24 cellular contexts compared by ENCODE assay signal in the genomic region with DNA sequence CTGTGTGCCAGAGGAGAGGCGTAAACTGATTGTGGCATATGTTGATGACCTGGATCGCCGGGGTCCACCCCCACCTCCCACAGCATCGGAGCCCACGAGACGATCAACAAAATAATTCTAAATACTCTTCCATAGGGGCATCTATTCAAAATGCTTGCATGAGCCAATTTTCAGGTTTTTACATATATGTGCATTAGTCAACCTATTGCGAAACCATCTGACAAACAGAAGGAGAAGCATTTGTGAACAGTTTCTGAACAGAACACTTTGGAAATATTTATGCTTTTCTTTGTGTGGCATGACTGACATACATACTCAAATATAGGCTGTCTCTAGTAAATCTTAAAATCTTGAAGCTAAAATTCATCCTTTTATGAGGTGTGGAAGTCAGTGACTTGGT. TPM values are rescaled to one million over a fixed set of nuclear protein-coding genes. Genes with fewer than 3 reads are reported as not detected.
DNase-seq lines count a peak whose midpoint lies in the region; ATAC-seq, FAIRE-seq and TF ChIP-seq lines count a peak whose summit lies in the region.
"Had no signal": no experiment of that assay in that cellular context is flagged by ENCODE, and none has a peak within 500 bp of the region (broad histone marks: within the 10 kb centered on the region; RNA-seq: fewer than 3 reads in every experiment).

No MANE protein-coding gene starts in this region.

- H3K79me2 ChIP-seq in GM12878 (ENCODE audit: control insufficient read depth, insufficient read depth, low read length) = no peaks in the 10 kb centered on the region

- BruUV-seq in GM12878 (replicated peaks; lab: Mats Ljungman, UMichigan) = TSS peak; percentile 67

- H3K27me3 ChIP-seq in GM12878 (replicated peaks in 1 of 2; ENCODE audit: control insufficient read depth in 2 of 2, insufficient read depth in 2 of 2, low read length in 1 of 2) = no peaks in the 10 kb centered on the region
- H3K27me3 ChIP-seq in testis = no peaks in the 10 kb centered on the region
- H3K27me3 ChIP-seq in MG63 = no peaks in the 10 kb centered on the region
- H3K27me3 ChIP-seq: brain microvascular endothelial cell, heart right ventricle had no signal

- no peak overlapping the region for H3K9ac ChIP-seq in GM12878 (ENCODE audit: control insufficient read depth, insufficient read depth, low read length)

- TF ChIP-seq EP300 in Ishikawa (IDR thresholded peaks at IDR 0.05; ENCODE audit: borderline replicate concordance) (no peak), GM12878 (IDR thresholded peaks at IDR 0.05; ENCODE audit: borderline replicate concordance in 1 of 2, control insufficient read depth in 1 of 2, low read depth in 2 of 2, low read length in 2 of 2) (no peak)

- no peak for TF ChIP-seq CTCF in AG09309 (IDR thresholded peaks at IDR 0.05; ENCODE audit: control insufficient read depth, insufficient read depth, low read depth, low read length, missing control alignments)
- TF ChIP-seq CTCF in GM12878 (IDR thresholded peaks at IDR 0.05 in 2 of 3, conservative IDR thresholded peaks at IDR 0.05 in 1 of 3; ENCODE audit: control insufficient read depth in 2 of 3, extremely low read depth in 1 of 3, insufficient read depth in 1 of 3, low read depth in 3 of 3, low read length in 3 of 3) = no peak
- TF ChIP-seq CTCF in fibroblast of the aortic adventitia (IDR thresholded peaks at IDR 0.05; ENCODE audit: insufficient read depth, low read length) = no peak
- TF ChIP-seq CTCF in testis (IDR thresholded peaks at IDR 0.05) = no peak

- no peaks in the 10 kb centered on the region for H3K9me3 ChIP-seq in GM12878 (replicated peaks; ENCODE audit: control insufficient read depth, insufficient read depth, low read length)
- H3K9me3 ChIP-seq in testis = no peaks in the 10 kb centered on the region
- no peaks in the 10 kb centered on the region for H3K9me3 ChIP-seq in MG63
- H3K9me3 ChIP-seq: heart right ventricle had no signal

- CTCF ChIA-PET in GM12878 (lab: Yijun Ruan, JAX) = interaction anchor here (0.5 kb wide), 1 partner anchor 125 kb away, joined by 3 read pairs; no protein-coding TSS in a partner anchor

- TF ChIP-seq RAD21 in Ishikawa (IDR thresholded peaks at IDR 0.05; ENCODE audit: low read depth) (no peak), GM12878 (IDR thresholded peaks at IDR 0.05; ENCODE audit: insufficient read depth, low read depth, low read length) (no peak)

- H4K20me1 ChIP-seq in GM12878 (ENCODE audit: control insufficient read depth, insufficient read depth) = no peaks in the 10 kb centered on the region

- DNase-seq in AG09309 (ENCODE audit: low read depth) = peak; percentile 3
- no peak for DNase-seq in GM12878 (ENCODE audit: low read depth, low spot score)
- DNase-seq in fibroblast of the aortic adventitia (ENCODE audit: low read depth) = peak; percentile 30
- no peak for DNase-seq in activated naive CD4-positive, alpha-beta T cell (lab: John Stamatoyannopoulos, UW)
- DNase-seq in foreskin melanocyte = no peak
- DNase-seq in testis = no peak
- DNase-seq in MG63 = no peak
- DNase-seq: activated CD8-positive, alpha-beta memory T cell treated with anti-CD3 and anti-CD28 coated beads for 24 hours; brain microvascular endothelial cell; DMS79; heart right ventricle; islet precursor cell; Karpas-422; NCI-H146; NCI-H774; right cardiac atrium; stimulated activated naive B cell treated with anti-CD40 and anti-IgM and Interleukin-4, amounts not matched to agents 10 μg/mL and 1 μg/mL and 100 μg/mL, for 72 hours; T-helper 9 cell had no signal

- TF ChIP-seq POLR2A in GM12878 (IDR thresholded peaks at IDR 0.05; ENCODE audit: low read depth, low read length) (no peak), testis (IDR thresholded peaks at IDR 0.05) (no peak)

- POLR2A ChIA-PET in GM12878 (lab: Charles Lee) = interaction anchor here (0.6 kb wide), 1 partner anchor 11 kb away, joined by 4 read pairs; no protein-coding TSS in a partner anchor

- FAIRE-seq in GM12878 (lab: Jason Lieb, UNC) = no peak
- FAIRE-seq: RCC 7860 had no signal

- intact Hi-C loops in GM12878 (cut with micrococcal nuclease; ENCODE audit: unreplicated experiment) = no loop called here
- intact Hi-C loops in testis (cut with DNase I; ENCODE audit: low total_unique reads) = no loop called here

- RAD21 ChIA-PET in GM12878 (lab: Charles Lee; ENCODE audit: unreplicated experiment) = no interaction called here

- in situ Hi-C loops in GM12878 (cut with MboI) = no loop called here

- no peak overlapping the region for H2AFZ ChIP-seq in GM12878 (ENCODE audit: control insufficient read depth, low read depth, low read length)

- H3K36me3 ChIP-seq in GM12878 (ENCODE audit: control insufficient read depth in 2 of 2, insufficient read depth in 2 of 2, low read length in 1 of 2) (peaks cover 4 to 10% of the 10 kb centered on the region in 2 experiments; a peak in 3 of 4 replicates), testis (ENCODE audit: low read depth, missing control alignments) (no peaks in the 10 kb centered on the region), MG63 (peaks cover 71% of the 10 kb centered on the region)

- H3K4me1 ChIP-seq in GM12878 (ENCODE audit: control insufficient read depth, insufficient read depth, low read length) = no peaks in the 10 kb centered on the region
- no peaks in the 10 kb centered on the region for H3K4me1 ChIP-seq in testis
- H3K4me1 ChIP-seq: heart right ventricle had no signal

- H3K27ac ChIP-seq in GM12878 (ENCODE audit: control insufficient read depth, insufficient read depth) (no peak overlapping the region), testis (no peak overlapping the region)
- H3K27ac ChIP-seq: brain microvascular endothelial cell, epithelial cell of prostate, heart right ventricle had no signal

- H3K4me3 ChIP-seq in AG09309 (ENCODE audit: control insufficient read depth, low read depth, low read length) = no peak overlapping the region
- H3K4me3 ChIP-seq in GM12878 = no peak overlapping the region
- no peak overlapping the region for H3K4me3 ChIP-seq in fibroblast of the aortic adventitia (ENCODE audit: low read depth, low read length)
- no peak overlapping the region for H3K4me3 ChIP-seq in testis
- H3K4me3 ChIP-seq in MG63 = no peak overlapping the region
- H3K4me3 ChIP-seq: heart right ventricle, lung had no signal

- SMC1A ChIA-PET in GM12878 (lab: Charles Lee; ENCODE audit: uncharacterized antibody, unreplicated experiment) = interaction anchor here (1.3 kb wide), 1 partner anchor 14 kb away, joined by 4 read pairs; no protein-coding TSS in a partner anchor

- H3K4me2 ChIP-seq in GM12878 (ENCODE audit: control insufficient read depth, insufficient read depth) = no peak overlapping the region

- WGBS in GM12878 (ENCODE audit: insufficient coverage, insufficient replicate concordance, low lambda C conversion rate, missing lambda C conversion rate) = 100% methylated on average over 7 of the region's 7 CpGs
- 95 to 96% methylated on average over 7 of the region's 7 CpGs for WGBS in testis, 2 donors

- no peak for ATAC-seq in GM12878
- ATAC-seq: activated CD4-positive, CD25-positive, alpha-beta regulatory T cell treated with anti-CD3 and anti-CD28 coated beads, Interleukin-2, amount 50 U/mL, for 24 hours; heart right ventricle; right cardiac atrium; stimulated activated naive B cell treated with anti-CD40 and anti-IgM and Interleukin-4, amounts not matched to agents 10 μg/mL and 1 μg/mL and 100 μg/mL, for 72 hours had no signal

TF ChIP-seq in Ishikawa, 13 proteins besides CTCF, POLR2A, EP300 and RAD21:
- TF ChIP-seq FOXM1 (IDR thresholded peaks at IDR 0.05; ENCODE audit: borderline replicate concordance, low read depth) (no peak), CEBPB (IDR thresholded peaks at IDR 0.05) (peak; percentile 69)

TF ChIP-seq in GM12878, 131 proteins besides CTCF, POLR2A, EP300 and RAD21 (continues in another document):
- TF ChIP-seq TCF3 (IDR thresholded peaks at IDR 0.05; ENCODE audit: borderline replicate concordance, insufficient read depth, low read depth, low read length) = no peak
- TF ChIP-seq RCOR1 (conservative IDR thresholded peaks at IDR 0.05; ENCODE audit: low read depth, low read length) = no peak

RNA-seq across cellular contexts. Expression of gene GPR151, which starts 5.5 kb away (rescaled TPM):
- total RNA-seq in GM12878 (2013; cell fraction: nucleolus; rRNA removed) = not detected in 2 replicates
- total RNA-seq in GM12878 (2014; rRNA removed) = not detected in 2 replicates
- not detected in 2 replicates for total RNA-seq in GM12878 (2014; rRNA removed; fragmentation: Illumina TruSeq; extraction: Trizol)
- not detected in 2 replicates for total RNA-seq in GM12878 (2021)
- polyA plus RNA-seq in GM12878 (2011; ENCODE audit: low read depth) = not detected
- not detected in 2 replicates for polyA plus RNA-seq in GM12878 (2011; rRNA removed)
- 0.01 TPM in 1 of 2 replicates, not detected in the other for polyA plus RNA-seq in GM12878 (2011; cell fraction: cytosol; rRNA removed)
- polyA plus RNA-seq in GM12878 (2011; cell fraction: nucleus; rRNA removed) = 0.03 TPM in 1 of 2 replicates, not detected in the other
- polyA plus RNA-seq in GM12878 (2012) = not detected in 2 replicates
- polyA plus RNA-seq in GM12878 (2014; fragmentation: Illumina TruSeq; extraction: Trizol) = not detected in 2 replicates
- not detected for polyA plus RNA-seq in GM12878 (2014; fragmentation: Nextera tagmentation; extraction: Ambion mirVana)
- not detected in 2 replicates for polyA plus RNA-seq in GM12878 (2014; rRNA removed)
- polyA plus RNA-seq in GM12878 (2016; fragmentation: Nextera tagmentation; extraction: Ambion mirVana) = under 1 TPM in 1 of 2 experiments, not detected in 1; 0.11 TPM
- not detected in 2 replicates for polyA minus RNA-seq in GM12878 (2011; rRNA and poly(A)+ RNA removed)
- polyA minus RNA-seq in GM12878 (2011; cell fraction: cytosol; rRNA and poly(A)+ RNA removed) = not detected in 2 replicates
- polyA minus RNA-seq in GM12878 (2011; cell fraction: nucleus; rRNA and poly(A)+ RNA removed) = not detected in 2 replicates
- total RNA-seq in fibroblast of the aortic adventitia (ENCODE audit: low replicate concordance) = not detected in 2 replicates
- total RNA-seq in testis = not detected
- polyA plus RNA-seq in testis (ENCODE audit: insufficient read depth, low read depth, low replicate concordance) = not detected
- not detected in 2 replicates for total RNA-seq in MG63 (2014; rRNA removed; shearing (Covaris generic); ENCODE audit: low replicate concordance)
- total RNA-seq: heart right ventricle, lung, omental fat pad, right cardiac atrium had no signal
- polyA plus RNA-seq: heart right ventricle, lung, right cardiac atrium had no signal

Comparison
In these comparisons a context has a peak if more than half of its experiments do, and no peak if none do; other contexts are left out.
1. DNase-seq: peak in AG09309 (single experiment) and fibroblast of the aortic adventitia (single experiment); none in GM12878 (single experiment), activated naive CD4-positive, alpha-beta T cell (0 of 4), foreskin melanocyte (single experiment), testis (single experiment) and MG63 (single experiment).